In the genomic region with DNA sequence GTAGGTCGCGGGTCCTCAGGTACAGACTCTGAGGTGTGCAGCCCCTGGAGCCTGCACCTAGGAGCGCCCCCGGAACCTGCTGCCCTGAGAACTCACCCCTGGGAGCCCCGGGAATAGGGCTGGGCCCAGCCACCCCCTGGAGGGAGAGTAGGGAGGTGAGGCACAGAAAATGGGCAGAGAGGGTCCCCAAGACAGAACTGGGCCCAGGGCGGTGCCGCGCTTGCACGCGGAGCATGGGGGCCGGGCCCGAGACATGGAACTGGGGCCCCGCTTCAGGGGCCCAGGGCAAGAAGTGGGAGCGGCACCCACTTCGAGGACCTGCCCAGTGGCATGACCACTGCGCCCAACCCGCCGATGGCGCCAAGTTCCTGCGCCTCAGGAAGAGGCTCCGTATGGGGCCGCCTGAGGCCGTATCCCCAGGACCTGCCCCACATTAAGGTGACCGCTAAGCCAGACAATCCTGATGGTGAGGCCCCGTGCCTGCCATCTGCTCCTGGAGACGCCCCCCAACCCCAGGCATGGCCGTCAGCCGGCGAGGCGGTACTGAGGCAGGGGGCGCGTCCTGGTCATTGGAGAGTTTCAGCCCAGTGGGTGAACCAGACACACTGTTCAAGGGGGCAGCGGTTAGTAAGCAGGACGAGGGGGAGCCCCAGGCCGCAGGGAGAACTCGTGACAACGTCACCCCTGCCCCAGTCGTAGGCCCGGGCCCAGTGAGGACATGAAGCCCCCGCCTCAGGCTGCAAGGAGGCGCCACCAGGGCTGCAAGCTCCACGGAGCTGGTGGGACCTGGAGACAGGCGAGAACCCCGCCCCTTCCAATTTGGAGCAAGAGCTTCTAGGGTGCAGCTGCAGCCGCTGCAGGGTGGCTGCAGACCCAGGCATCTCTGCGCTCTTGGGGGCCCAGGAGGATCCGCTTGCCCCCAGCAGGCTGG, we compare ENCODE assay signal across 22 cellular contexts.
DNase-seq lines count a peak whose midpoint lies in the region; ATAC-seq lines count a peak whose summit lies in the region.
"Had no signal": no experiment of that assay in that cellular context is flagged by ENCODE, and none has a peak within 500 bp of the region (broad histone marks: within the 10 kb centered on the region; RNA-seq: fewer than 3 reads in every experiment).

No MANE protein-coding gene starts in this region.

- H3K36me3 Mint-ChIP-seq in natural killer cell treated with Interleukin-12 subunit alpha and Interleukin-12 subunit beta and Interleukin-15 and Interleukin-18, amount 100 ng/mL, for 72 hours = no peaks in the 10 kb centered on the region
- no peaks in the 10 kb centered on the region for H3K36me3 Mint-ChIP-seq in stimulated activated effector memory CD8-positive, alpha-beta T cell treated with anti-CD3 and anti-CD28 coated beads, Interleukin-12 subunit alpha, Interleukin-12 subunit beta, amount 100 ng/mL, for 72 hours
- no peaks in the 10 kb centered on the region for H3K36me3 Mint-ChIP-seq in activated CD4-positive, alpha-beta T cell treated with anti-CD3 and anti-CD28 coated beads, Interleukin-2, amount 10 ng/mL, durations not matched to agents 7 days and 5 days (ENCODE audit: low read depth)
- H3K36me3 Mint-ChIP-seq: CD8-positive, alpha-beta T cell had no signal

- CTCF ChIA-PET in activated CD4-positive, alpha-beta T cell treated with anti-CD3 and anti-CD28 coated beads, Interleukin-2, amount 10 ng/mL, durations not matched to agents 7 days and 5 days (lab: Charles Lee) = no interaction called here

- POLR2A ChIA-PET in activated CD4-positive, alpha-beta T cell treated with anti-CD3 and anti-CD28 coated beads, Interleukin-2, amount 10 ng/mL, durations not matched to agents 7 days and 5 days (lab: Charles Lee) = no interaction called here

- no peak overlapping the region for H3K4me3 Mint-ChIP-seq in stimulated activated naive CD8-positive, alpha-beta T cell treated with anti-CD3 and anti-CD28 coated beads, Interleukin-15, amount 100 ng/mL, for 72 hours
- no peak overlapping the region for H3K4me3 Mint-ChIP-seq in natural killer cell treated with Interleukin-12 subunit alpha and Interleukin-12 subunit beta and Interleukin-15 and Interleukin-18, amount 100 ng/mL, for 72 hours
- H3K4me3 Mint-ChIP-seq in stimulated activated effector memory CD8-positive, alpha-beta T cell treated with anti-CD3 and anti-CD28 coated beads, Interleukin-12 subunit alpha, Interleukin-12 subunit beta, amount 100 ng/mL, for 72 hours = no peak overlapping the region
- H3K4me3 Mint-ChIP-seq in activated CD4-positive, alpha-beta T cell treated with anti-CD3 and anti-CD28 coated beads, Interleukin-2, amount 10 ng/mL, durations not matched to agents 7 days and 5 days = no peak overlapping the region
- H3K4me3 Mint-ChIP-seq: CD8-positive, alpha-beta T cell had no signal

- no peak overlapping the region for H3K27ac Mint-ChIP-seq in stimulated activated naive CD8-positive, alpha-beta T cell treated with anti-CD3 and anti-CD28 coated beads, Interleukin-15, amount 100 ng/mL, for 72 hours
- no peak overlapping the region for H3K27ac Mint-ChIP-seq in natural killer cell treated with Interleukin-12 subunit alpha and Interleukin-12 subunit beta and Interleukin-15 and Interleukin-18, amount 100 ng/mL, for 72 hours
- no peak overlapping the region for H3K27ac Mint-ChIP-seq in stimulated activated effector memory CD8-positive, alpha-beta T cell treated with anti-CD3 and anti-CD28 coated beads, Interleukin-12 subunit alpha, Interleukin-12 subunit beta, amount 100 ng/mL, for 72 hours
- no peak overlapping the region for H3K27ac Mint-ChIP-seq in activated CD4-positive, alpha-beta T cell treated with anti-CD3 and anti-CD28 coated beads, Interleukin-2, amount 10 ng/mL, durations not matched to agents 7 days and 5 days
- H3K27ac Mint-ChIP-seq: CD8-positive, alpha-beta T cell had no signal

- H3K27me3 Mint-ChIP-seq in stimulated activated naive CD8-positive, alpha-beta T cell treated with anti-CD3 and anti-CD28 coated beads, Interleukin-15, amount 100 ng/mL, for 72 hours = no peaks in the 10 kb centered on the region
- peaks cover under 1 to 3% of the 10 kb centered on the region in 2 donors for H3K27me3 Mint-ChIP-seq in natural killer cell treated with Interleukin-12 subunit alpha and Interleukin-12 subunit beta and Interleukin-15 and Interleukin-18, amount 100 ng/mL, for 72 hours
- H3K27me3 Mint-ChIP-seq in activated CD4-positive, alpha-beta T cell treated with anti-CD3 and anti-CD28 coated beads, Interleukin-2, amount 10 ng/mL, durations not matched to agents 7 days and 5 days = peaks cover 1% of the 10 kb centered on the region

- H3K4me1 Mint-ChIP-seq in stimulated activated naive CD8-positive, alpha-beta T cell treated with anti-CD3 and anti-CD28 coated beads, Interleukin-15, amount 100 ng/mL, for 72 hours = no peaks in the 10 kb centered on the region
- H3K4me1 Mint-ChIP-seq in natural killer cell treated with Interleukin-12 subunit alpha and Interleukin-12 subunit beta and Interleukin-15 and Interleukin-18, amount 100 ng/mL, for 72 hours (ENCODE audit: low read depth in 2 of 2) = no peaks in the 10 kb centered on the region
- H3K4me1 Mint-ChIP-seq in stimulated activated effector memory CD8-positive, alpha-beta T cell treated with anti-CD3 and anti-CD28 coated beads, Interleukin-12 subunit alpha, Interleukin-12 subunit beta, amount 100 ng/mL, for 72 hours = no peaks in the 10 kb centered on the region
- H3K4me1 Mint-ChIP-seq in activated CD4-positive, alpha-beta T cell treated with anti-CD3 and anti-CD28 coated beads, Interleukin-2, amount 10 ng/mL, durations not matched to agents 7 days and 5 days = no peaks in the 10 kb centered on the region

- no peaks in the 10 kb centered on the region for H3K9me3 Mint-ChIP-seq in stimulated activated naive CD8-positive, alpha-beta T cell treated with anti-CD3 and anti-CD28 coated beads, Interleukin-15, amount 100 ng/mL, for 72 hours
- H3K9me3 Mint-ChIP-seq in natural killer cell treated with Interleukin-12 subunit alpha and Interleukin-12 subunit beta and Interleukin-15 and Interleukin-18, amount 100 ng/mL, for 72 hours = no peaks in the 10 kb centered on the region
- no peaks in the 10 kb centered on the region for H3K9me3 Mint-ChIP-seq in stimulated activated effector memory CD8-positive, alpha-beta T cell treated with anti-CD3 and anti-CD28 coated beads, Interleukin-12 subunit alpha, Interleukin-12 subunit beta, amount 100 ng/mL, for 72 hours
- no peaks in the 10 kb centered on the region for H3K9me3 Mint-ChIP-seq in activated CD4-positive, alpha-beta T cell treated with anti-CD3 and anti-CD28 coated beads, Interleukin-2, amount 10 ng/mL, durations not matched to agents 7 days and 5 days
- H3K9me3 Mint-ChIP-seq: CD8-positive, alpha-beta T cell had no signal

- peak; percentile 64 for ATAC-seq in stimulated activated naive CD8-positive, alpha-beta T cell treated with anti-CD3 and anti-CD28 coated beads, Interleukin-15, amount 100 ng/mL, for 72 hours
- ATAC-seq in stimulated activated naive CD8-positive, alpha-beta T cell treated with anti-CD3 and anti-CD28 coated beads, Interleukin-15, Interleukin-2, amounts not matched to agents 100 U/mL and 50 U/mL, for 24 hours = no peak
- peak; percentile 36 to 44 for ATAC-seq in natural killer cell treated with Interleukin-12 subunit alpha and Interleukin-12 subunit beta and Interleukin-15 and Interleukin-18, amount 100 ng/mL, for 72 hours
- ATAC-seq in stimulated activated effector memory CD8-positive, alpha-beta T cell treated with anti-CD3 and anti-CD28 coated beads, Interleukin-12 subunit alpha, Interleukin-12 subunit beta, amount 100 ng/mL, for 72 hours = peak; percentile 33
- no peak for ATAC-seq in GM19395 (IDR thresholded peaks at IDR 0.05; ENCODE audit: unreplicated experiment)
- ATAC-seq: CD8-positive, alpha-beta T cell; Right ventricle myocardium inferior had no signal

- DNase-seq in stimulated activated naive CD8-positive, alpha-beta T cell treated with anti-CD3 and anti-CD28 coated beads, Interleukin-15, amount 100 ng/mL, for 72 hours = no peak
- DNase-seq in stimulated activated naive CD8-positive, alpha-beta T cell treated with anti-CD3 and anti-CD28 coated beads, Interleukin-15, Interleukin-2, amounts not matched to agents 100 U/mL and 50 U/mL, for 24 hours = no peak
- no peak for DNase-seq in natural killer cell treated with Interleukin-12 subunit alpha and Interleukin-12 subunit beta and Interleukin-15 and Interleukin-18, amount 100 ng/mL, for 72 hours (ENCODE audit: low spot score)
- DNase-seq in stimulated activated effector memory CD8-positive, alpha-beta T cell treated with anti-CD3 and anti-CD28 coated beads, Interleukin-12 subunit alpha, Interleukin-12 subunit beta, amount 100 ng/mL, for 72 hours (ENCODE audit: low spot score in 2 of 2) = no peak
- DNase-seq in NCI-H774 (lab: John Stamatoyannopoulos, UW) = no peak
- DNase-seq in activated CD4-positive, alpha-beta T cell treated with anti-CD3 and anti-CD28 coated beads, Interleukin-2, amount 10 ng/mL, durations not matched to agents 7 days and 5 days = no peak
- DNase-seq: 8988T; AML-193; C1 segment of cervical spinal cord; Calu3; CD8-positive, alpha-beta T cell; DMS153; GDM1; MM.1S; NCI-H1048; NCI-H1417 treated with DMSO at 0.1 percent for 48 hours; NCI-H187; NCI-H446; NCI-H526; OCI-M1 had no signal

Comparison
In these comparisons a context has a peak if more than half of its experiments do, and no peak if none do; other contexts are left out.
1. ATAC-seq: peak in stimulated activated naive CD8-positive, alpha-beta T cell treated with anti-CD3 and anti-CD28 coated beads, Interleukin-15, amount 100 ng/mL, for 72 hours (single experiment), natural killer cell treated with Interleukin-12 subunit alpha and Interleukin-12 subunit beta and Interleukin-15 and Interleukin-18, amount 100 ng/mL, for 72 hours (2 of 2) and stimulated activated effector memory CD8-positive, alpha-beta T cell treated with anti-CD3 and anti-CD28 coated beads, Interleukin-12 subunit alpha, Interleukin-12 subunit beta, amount 100 ng/mL, for 72 hours (single experiment); none in stimulated activated naive CD8-positive, alpha-beta T cell treated with anti-CD3 and anti-CD28 coated beads, Interleukin-15, Interleukin-2, amounts not matched to agents 100 U/mL and 50 U/mL, for 24 hours (single experiment) and GM19395 (single experiment).